Comparison of ENCODE assay signal across 9 cellular contexts in the genomic region with DNA sequence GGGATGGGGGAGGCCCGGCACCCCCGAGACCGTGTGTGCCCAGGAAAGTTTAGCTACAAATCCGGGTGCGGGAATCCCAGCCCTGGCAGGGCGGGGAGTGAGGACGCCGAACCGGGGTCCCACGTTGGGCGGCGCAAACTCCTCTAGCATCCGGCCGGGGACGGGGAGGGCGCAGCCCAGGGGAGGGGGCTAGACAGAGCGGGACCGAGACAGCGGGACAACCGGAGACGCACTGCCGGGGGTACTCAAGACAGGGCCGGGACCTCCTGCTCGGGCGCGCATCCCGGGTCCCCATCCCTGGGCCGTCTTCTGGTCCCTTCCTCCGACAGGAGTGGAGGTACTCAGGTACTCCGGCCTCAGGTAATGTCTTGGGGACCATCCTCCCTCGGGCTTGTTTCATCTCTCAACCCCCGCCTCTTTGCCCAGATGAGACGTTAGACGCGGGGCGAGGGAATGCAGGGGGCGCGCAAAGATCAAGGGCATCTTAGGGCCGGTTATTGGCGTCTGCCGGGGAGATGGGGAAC. TPM values are rescaled to one million over a fixed set of nuclear protein-coding genes. Genes with fewer than 3 reads are reported as not detected.
DNase-seq lines count a peak whose midpoint lies in the region; ATAC-seq and TF ChIP-seq lines count a peak whose summit lies in the region.
"Had no signal": no experiment of that assay in that cellular context is flagged by ENCODE, and none has a peak within 500 bp of the region (broad histone marks: within the 10 kb centered on the region; RNA-seq: fewer than 3 reads in every experiment).

No MANE protein-coding gene starts in this region.

- no peaks in the 10 kb centered on the region for H4K20me1 ChIP-seq in OCI-LY3 (ENCODE audit: insufficient read depth, low read length)

- H3K4me1 ChIP-seq in OCI-LY3 (ENCODE audit: low read length): peaks cover 12% of the 10 kb centered on the region

- no peaks in the 10 kb centered on the region for H3K36me3 Mint-ChIP-seq in progenitor cell of endocrine pancreas (ENCODE audit: insufficient read depth)

- peaks cover 7% of the 10 kb centered on the region for H3K4me1 Mint-ChIP-seq in progenitor cell of endocrine pancreas (ENCODE audit: low read depth)

- peak; percentile 14 for DNase-seq in progenitor cell of endocrine pancreas (ENCODE audit: low spot score, unreplicated experiment)
- no peak for DNase-seq in MV-4-11 (lab: John Stamatoyannopoulos, UW)
- no peak for DNase-seq in NCI-H69 (lab: John Stamatoyannopoulos, UW)
- no peak for DNase-seq in left lobe of liver (ENCODE audit: low spot score)

- peaks cover 23% of the 10 kb centered on the region for H3K27me3 Mint-ChIP-seq in progenitor cell of endocrine pancreas

- peak overlapping the region; percentile 76 for H3K4me2 ChIP-seq in OCI-LY3 (ENCODE audit: low read length)

- H2AFZ ChIP-seq in OCI-LY3 (ENCODE audit: low read depth, low read length): no peak overlapping the region

- H3K27me3 ChIP-seq in OCI-LY3 (ENCODE audit: low read depth, low read length): peaks cover 10% of the 10 kb centered on the region

- no peak overlapping the region for H3K27ac Mint-ChIP-seq in progenitor cell of endocrine pancreas

- no peaks in the 10 kb centered on the region for H3K36me3 ChIP-seq in OCI-LY3 (replicated peaks; ENCODE audit: low read depth, low read length)

- no peaks in the 10 kb centered on the region for H3K9me3 ChIP-seq in OCI-LY3 (ENCODE audit: insufficient read depth, low read length)

- peak overlapping the region; percentile 68 for H3K4me3 Mint-ChIP-seq in progenitor cell of endocrine pancreas (ENCODE audit: low read depth)

- H3K9me3 Mint-ChIP-seq in progenitor cell of endocrine pancreas (ENCODE audit: low read depth): no peaks in the 10 kb centered on the region

- peak overlapping the region; percentile 58; the same call in 1 of the 2 replicates for H3K9ac ChIP-seq in OCI-LY3 (ENCODE audit: low read length)

- ATAC-seq in GM21360 (IDR thresholded peaks at IDR 0.05; ENCODE audit: unreplicated experiment) (peak; percentile 2), esophagus mucosa (peak; percentile 16), GM19455 (IDR thresholded peaks at IDR 0.05; ENCODE audit: unreplicated experiment) (no peak), left lobe of liver (no peak)

- TF ChIP-seq CTCF in OCI-LY3 (IDR thresholded peaks at IDR 0.05; ENCODE audit: low read depth, low read length) (no peak), progenitor cell of endocrine pancreas (IDR thresholded peaks at IDR 0.05; ENCODE audit: unreplicated experiment) (no peak)

- H3K27ac ChIP-seq in OCI-LY3 (ENCODE audit: low read length): no peak overlapping the region

- no peaks in the 10 kb centered on the region for H3K79me2 ChIP-seq in OCI-LY3 (ENCODE audit: low read length)

- H3K4me3 ChIP-seq in OCI-LY3 (ENCODE audit: low read length): peak overlapping the region; percentile 79

RNA-seq across cellular contexts. Expression of a gene that starts 0.6 kb away (rescaled TPM):
- total RNA-seq in esophagus mucosa (20.8 TPM), progenitor cell of endocrine pancreas (2.4 and 3.1 TPM in 2 replicates), left lobe of liver (0.63 TPM)
- total RNA-seq: LHCN-M2 had no signal

Comparison
In these comparisons a context has a peak if more than half of its experiments do, and no peak if none do; other contexts are left out.
1. ATAC-seq: peak in GM21360 (single experiment) and esophagus mucosa (single experiment); none in GM19455 (single experiment) and left lobe of liver (single experiment).